9 cellular contexts compared by ENCODE assay signal in the genomic region with DNA sequence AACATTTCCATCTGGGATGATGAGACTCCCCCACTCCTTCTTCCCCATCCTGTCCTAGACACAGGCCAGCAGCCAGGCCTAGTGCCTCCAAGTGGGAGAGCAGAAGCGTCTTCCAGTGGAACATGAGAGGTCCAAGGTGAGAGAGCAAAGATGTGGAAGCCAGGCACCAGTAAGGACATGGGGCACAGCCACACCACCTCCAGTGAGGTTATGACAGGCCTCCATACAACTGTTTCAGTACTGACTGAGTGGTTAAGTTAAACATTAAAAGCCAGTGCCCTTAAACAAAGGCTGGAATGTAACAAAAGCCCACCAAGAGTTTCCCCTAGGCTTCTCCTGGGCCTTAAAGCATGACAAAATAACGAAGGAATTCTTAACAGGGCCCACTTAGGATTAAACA. TPM values are rescaled to one million over a fixed set of nuclear protein-coding genes. Genes with fewer than 3 reads are reported as not detected.
DNase-seq lines count a peak whose midpoint lies in the region; ATAC-seq and TF ChIP-seq lines count a peak whose summit lies in the region.
"Had no signal": no experiment of that assay in that cellular context is flagged by ENCODE, and none has a peak within 500 bp of the region (broad histone marks: within the 10 kb centered on the region; RNA-seq: fewer than 3 reads in every experiment).

No MANE protein-coding gene starts in this region.

- TF ChIP-seq CTCF in neural cell (IDR thresholded peaks at IDR 0.05; ENCODE audit: poor library complexity, severe bottlenecking) (no peak), uterus (IDR thresholded peaks at IDR 0.05) (no peak)

- H3K9ac ChIP-seq in neural cell (ENCODE audit: low read length), result no peak overlapping the region

- POLR2A ChIA-PET in activated CD8-positive, alpha-beta T cell treated with anti-CD3 and anti-CD28 coated beads, Interleukin-2, amount 10 ng/mL, durations not matched to agents 7 days and 5 days (lab: Charles Lee), result interaction anchor here (0.7 to 5.5 kb wide), 3 partner anchors 19 to 29 kb away, joined by 3 to 40 read pairs (median 3); a partner anchor contains a TSS

- no peak for DNase-seq in activated CD8-positive, alpha-beta T cell treated with anti-CD3 and anti-CD28 coated beads, Interleukin-2, amount 10 ng/mL, durations not matched to agents 7 days and 5 days
- DNase-seq in uterus, result no peak
- no peak for DNase-seq in GDM1 (lab: John Stamatoyannopoulos, UW)
- no peak for DNase-seq in hepatic stellate cell (ENCODE audit: low spot score)
- DNase-seq in NCI-H1092 (lab: John Stamatoyannopoulos, UW), result no peak
- DNase-seq: caudate nucleus had no signal

- peaks cover 77% of the 10 kb centered on the region for H3K4me1 Mint-ChIP-seq in activated CD8-positive, alpha-beta T cell treated with anti-CD3 and anti-CD28 coated beads, Interleukin-2, amount 10 ng/mL, durations not matched to agents 7 days and 5 days (ENCODE audit: low read depth)

- H3K27ac ChIP-seq in neural cell (ENCODE audit: low read length), result no peak overlapping the region
- H3K27ac ChIP-seq in uterus, result no peak overlapping the region

- peak overlapping the region; percentile 76 for H3K4me3 Mint-ChIP-seq in activated CD8-positive, alpha-beta T cell treated with anti-CD3 and anti-CD28 coated beads, Interleukin-2, amount 10 ng/mL, durations not matched to agents 7 days and 5 days

- peaks cover 0 to 9% of the 10 kb centered on the region in 2 donors for H3K4me1 ChIP-seq in uterus

- no peak for TF ChIP-seq EP300 in neural cell (conservative IDR thresholded peaks at IDR 0.05; ENCODE audit: poor library complexity, severe bottlenecking)

- peaks cover 4% of the 10 kb centered on the region for H3K36me3 ChIP-seq in neural cell (ENCODE audit: insufficient read depth, low read length)
- no peaks in the 10 kb centered on the region for H3K36me3 ChIP-seq in uterus

- no peaks in the 10 kb centered on the region for H3K27me3 Mint-ChIP-seq in activated CD8-positive, alpha-beta T cell treated with anti-CD3 and anti-CD28 coated beads, Interleukin-2, amount 10 ng/mL, durations not matched to agents 7 days and 5 days (ENCODE audit: low read depth)

- no peak overlapping the region for H3K4me2 ChIP-seq in neural cell (ENCODE audit: low read length)

- CTCF ChIA-PET in activated CD8-positive, alpha-beta T cell treated with anti-CD3 and anti-CD28 coated beads, Interleukin-2, amount 10 ng/mL, durations not matched to agents 7 days and 5 days (lab: Charles Lee), result interaction anchor here (0.7 to 1.4 kb wide), 2 partner anchors 38 to 562 kb away, joined by 3 to 8 read pairs; no protein-coding TSS in a partner anchor

- H3K9me2 ChIP-seq in neural cell (ENCODE audit: insufficient read depth, low read length), result no peaks in the 10 kb centered on the region

- no peak for TF ChIP-seq RAD21 in neural cell (conservative IDR thresholded peaks at IDR 0.05)

- H3K27me3 ChIP-seq in neural cell (ENCODE audit: insufficient read depth, low read depth, low read length), result no peaks in the 10 kb centered on the region
- H3K27me3 ChIP-seq in uterus, result no peaks in the 10 kb centered on the region

- no peak overlapping the region for H2AFZ ChIP-seq in neural cell (ENCODE audit: low read depth, low read length)

- H3K79me2 ChIP-seq in neural cell (replicated peaks; ENCODE audit: insufficient read depth, low read length), result no peaks in the 10 kb centered on the region

- intact Hi-C loops in uterus (cut with DNase I; ENCODE audit: low total_unique reads), result no loop called here

- no peaks in the 10 kb centered on the region for H3K9me3 Mint-ChIP-seq in activated CD8-positive, alpha-beta T cell treated with anti-CD3 and anti-CD28 coated beads, Interleukin-2, amount 10 ng/mL, durations not matched to agents 7 days and 5 days (ENCODE audit: insufficient read depth)

- H3K27ac Mint-ChIP-seq in activated CD8-positive, alpha-beta T cell treated with anti-CD3 and anti-CD28 coated beads, Interleukin-2, amount 10 ng/mL, durations not matched to agents 7 days and 5 days, result peak overlapping the region; percentile 20

- H4K20me1 ChIP-seq in neural cell (ENCODE audit: insufficient read depth), result no peaks in the 10 kb centered on the region

- no peak for TF ChIP-seq POLR2A in uterus (IDR thresholded peaks at IDR 0.05)

- ATAC-seq in GM18873 (IDR thresholded peaks at IDR 0.05; ENCODE audit: low FRiP score, unreplicated experiment) (peak; percentile 56), HG02885 (IDR thresholded peaks at IDR 0.05; ENCODE audit: poor library complexity, unreplicated experiment) (peak; percentile 36)
- ATAC-seq in activated CD8-positive, alpha-beta T cell treated with anti-CD3 and anti-CD28 coated beads, Interleukin-2, amount 10 ng/mL, durations not matched to agents 7 days and 5 days, result no peak

- H3K4me3 ChIP-seq in neural cell (ENCODE audit: low read length) (peak overlapping the region; percentile 42), uterus (no peak overlapping the region)

- H3K36me3 Mint-ChIP-seq in activated CD8-positive, alpha-beta T cell treated with anti-CD3 and anti-CD28 coated beads, Interleukin-2, amount 10 ng/mL, durations not matched to agents 7 days and 5 days (ENCODE audit: low read depth), result peaks cover 82% of the 10 kb centered on the region

- no peaks in the 10 kb centered on the region for H3F3A ChIP-seq in neural cell (ENCODE audit: insufficient read depth, low read length, poor library complexity, severe bottlenecking)

- H3K9me3 ChIP-seq in neural cell (ENCODE audit: low read length) (no peaks in the 10 kb centered on the region), uterus (no peaks in the 10 kb centered on the region)

TF ChIP-seq in neural cell, 6 proteins besides CTCF, POLR2A, EP300 and RAD21:
- TF ChIP-seq, protein P1, sequence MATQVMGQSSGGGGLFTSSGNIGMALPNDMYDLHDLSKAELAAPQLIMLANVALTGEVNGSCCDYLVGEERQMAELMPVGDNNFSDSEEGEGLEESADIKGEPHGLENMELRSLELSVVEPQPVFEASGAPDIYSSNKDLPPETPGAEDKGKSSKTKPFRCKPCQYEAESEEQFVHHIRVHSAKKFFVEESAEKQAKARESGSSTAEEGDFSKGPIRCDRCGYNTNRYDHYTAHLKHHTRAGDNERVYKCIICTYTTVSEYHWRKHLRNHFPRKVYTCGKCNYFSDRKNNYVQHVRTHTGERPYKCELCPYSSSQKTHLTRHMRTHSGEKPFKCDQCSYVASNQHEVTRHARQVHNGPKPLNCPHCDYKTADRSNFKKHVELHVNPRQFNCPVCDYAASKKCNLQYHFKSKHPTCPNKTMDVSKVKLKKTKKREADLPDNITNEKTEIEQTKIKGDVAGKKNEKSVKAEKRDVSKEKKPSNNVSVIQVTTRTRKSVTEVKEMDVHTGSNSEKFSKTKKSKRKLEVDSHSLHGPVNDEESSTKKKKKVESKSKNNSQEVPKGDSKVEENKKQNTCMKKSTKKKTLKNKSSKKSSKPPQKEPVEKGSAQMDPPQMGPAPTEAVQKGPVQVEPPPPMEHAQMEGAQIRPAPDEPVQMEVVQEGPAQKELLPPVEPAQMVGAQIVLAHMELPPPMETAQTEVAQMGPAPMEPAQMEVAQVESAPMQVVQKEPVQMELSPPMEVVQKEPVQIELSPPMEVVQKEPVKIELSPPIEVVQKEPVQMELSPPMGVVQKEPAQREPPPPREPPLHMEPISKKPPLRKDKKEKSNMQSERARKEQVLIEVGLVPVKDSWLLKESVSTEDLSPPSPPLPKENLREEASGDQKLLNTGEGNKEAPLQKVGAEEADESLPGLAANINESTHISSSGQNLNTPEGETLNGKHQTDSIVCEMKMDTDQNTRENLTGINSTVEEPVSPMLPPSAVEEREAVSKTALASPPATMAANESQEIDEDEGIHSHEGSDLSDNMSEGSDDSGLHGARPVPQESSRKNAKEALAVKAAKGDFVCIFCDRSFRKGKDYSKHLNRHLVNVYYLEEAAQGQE (IDR thresholded peaks at IDR 0.05; ENCODE audit: borderline replicate concordance), result no peak
- TF ChIP-seq EZH2 (IDR thresholded peaks at IDR 0.05; ENCODE audit: borderline replicate concordance, insufficient read depth, low read length, poor library complexity, severe bottlenecking), result no peak
- TF ChIP-seq MXI1 (conservative IDR thresholded peaks at IDR 0.05; ENCODE audit: poor library complexity, severe bottlenecking), result no peak
- no peak for TF ChIP-seq SMC3 (conservative IDR thresholded peaks at IDR 0.05; ENCODE audit: poor library complexity)
- no peak for TF ChIP-seq TAF1 (IDR thresholded peaks at IDR 0.05; ENCODE audit: low read depth)
TF ChIP-seq in neural cell: peak in this region for 0.

RNA-seq across cellular contexts. Expression of a gene that starts 5.3 kb away (rescaled TPM):
- 10 to 100 TPM; 16.0 to 16.3 TPM for total RNA-seq in activated CD8-positive, alpha-beta T cell treated with anti-CD3 and anti-CD28 coated beads, Interleukin-2, amount 10 ng/mL, durations not matched to agents 7 days and 5 days
- 5.5 and 6.0 TPM in 2 replicates for polyA plus RNA-seq in neural cell
- 16.8 and 17.4 TPM in 2 replicates for polyA minus RNA-seq in neural cell
- 10 to 100 TPM in 2 of 4 donors, 1 to 10 TPM in 2; 4.4 to 12.6 (median 9.0) TPM for total RNA-seq in uterus

RNA-seq across cellular contexts. Expression of a gene that starts 22.2 kb away (rescaled TPM):
- total RNA-seq in activated CD8-positive, alpha-beta T cell treated with anti-CD3 and anti-CD28 coated beads, Interleukin-2, amount 10 ng/mL, durations not matched to agents 7 days and 5 days, result 10 to 100 TPM; 50.5 to 53.2 TPM
- polyA plus RNA-seq in neural cell, result 54.2 and 80.1 TPM in 2 replicates
- 39.6 and 44.6 TPM in 2 replicates for polyA minus RNA-seq in neural cell
- total RNA-seq in uterus, result 10 to 100 TPM; 27.2 to 46.1 (median 36.2) TPM

RNA-seq across cellular contexts. Expression of a gene that starts 37.2 kb away (rescaled TPM):
- 10 to 100 TPM; 15.5 to 15.6 TPM for total RNA-seq in activated CD8-positive, alpha-beta T cell treated with anti-CD3 and anti-CD28 coated beads, Interleukin-2, amount 10 ng/mL, durations not matched to agents 7 days and 5 days
- 8.0 and 8.6 TPM in 2 replicates for polyA plus RNA-seq in neural cell
- polyA minus RNA-seq in neural cell, result 7.2 and 10.2 TPM in 2 replicates
- total RNA-seq in uterus, result 10 to 100 TPM in 2 of 4 donors, 1 to 10 TPM in 2; 2.8 to 16.3 (median 8.5) TPM

RNA-seq across cellular contexts. Expression of a gene that starts 37.3 kb away (rescaled TPM):
- under 1 TPM in 1 of 2 experiments, not detected in 1; 0.16 TPM for total RNA-seq in activated CD8-positive, alpha-beta T cell treated with anti-CD3 and anti-CD28 coated beads, Interleukin-2, amount 10 ng/mL, durations not matched to agents 7 days and 5 days
- 2.5 and 11.8 TPM in 2 replicates for polyA plus RNA-seq in neural cell
- polyA minus RNA-seq in neural cell, result 10.7 and 13.2 TPM in 2 replicates
- total RNA-seq in uterus, result 10 to 100 TPM in 1 of 4 donors, 1 to 10 TPM in 2, under 1 TPM in 1; 0.59 to 18.0 (median 4.6) TPM
